In the genomic region with DNA sequence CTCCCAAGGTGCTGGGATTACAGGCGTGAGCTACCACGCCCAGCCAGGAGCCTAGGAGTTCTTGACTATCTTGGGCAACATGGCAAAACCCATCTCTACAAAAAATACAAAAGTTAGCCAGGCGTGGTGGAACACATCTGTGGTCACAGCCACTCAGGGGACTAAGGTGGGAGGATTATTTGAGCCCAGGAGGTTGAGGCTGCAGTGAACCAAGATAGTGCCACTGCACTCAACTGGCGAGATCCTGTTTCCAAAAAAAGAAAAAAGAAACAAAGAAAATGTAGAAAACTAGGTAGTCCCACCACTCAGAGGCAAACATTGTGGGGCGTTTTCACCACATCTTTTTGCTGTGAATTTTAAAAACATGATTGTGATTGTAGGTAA, we compare ENCODE assay signal across 1 cellular context.
TF ChIP-seq lines count a peak whose summit lies in the region.

No MANE protein-coding gene starts in this region.

TF ChIP-seq in H1, 55 proteins besides CTCF, POLR2A, EP300 and RAD21 (continued from another document):
- TF ChIP-seq, protein P1, sequence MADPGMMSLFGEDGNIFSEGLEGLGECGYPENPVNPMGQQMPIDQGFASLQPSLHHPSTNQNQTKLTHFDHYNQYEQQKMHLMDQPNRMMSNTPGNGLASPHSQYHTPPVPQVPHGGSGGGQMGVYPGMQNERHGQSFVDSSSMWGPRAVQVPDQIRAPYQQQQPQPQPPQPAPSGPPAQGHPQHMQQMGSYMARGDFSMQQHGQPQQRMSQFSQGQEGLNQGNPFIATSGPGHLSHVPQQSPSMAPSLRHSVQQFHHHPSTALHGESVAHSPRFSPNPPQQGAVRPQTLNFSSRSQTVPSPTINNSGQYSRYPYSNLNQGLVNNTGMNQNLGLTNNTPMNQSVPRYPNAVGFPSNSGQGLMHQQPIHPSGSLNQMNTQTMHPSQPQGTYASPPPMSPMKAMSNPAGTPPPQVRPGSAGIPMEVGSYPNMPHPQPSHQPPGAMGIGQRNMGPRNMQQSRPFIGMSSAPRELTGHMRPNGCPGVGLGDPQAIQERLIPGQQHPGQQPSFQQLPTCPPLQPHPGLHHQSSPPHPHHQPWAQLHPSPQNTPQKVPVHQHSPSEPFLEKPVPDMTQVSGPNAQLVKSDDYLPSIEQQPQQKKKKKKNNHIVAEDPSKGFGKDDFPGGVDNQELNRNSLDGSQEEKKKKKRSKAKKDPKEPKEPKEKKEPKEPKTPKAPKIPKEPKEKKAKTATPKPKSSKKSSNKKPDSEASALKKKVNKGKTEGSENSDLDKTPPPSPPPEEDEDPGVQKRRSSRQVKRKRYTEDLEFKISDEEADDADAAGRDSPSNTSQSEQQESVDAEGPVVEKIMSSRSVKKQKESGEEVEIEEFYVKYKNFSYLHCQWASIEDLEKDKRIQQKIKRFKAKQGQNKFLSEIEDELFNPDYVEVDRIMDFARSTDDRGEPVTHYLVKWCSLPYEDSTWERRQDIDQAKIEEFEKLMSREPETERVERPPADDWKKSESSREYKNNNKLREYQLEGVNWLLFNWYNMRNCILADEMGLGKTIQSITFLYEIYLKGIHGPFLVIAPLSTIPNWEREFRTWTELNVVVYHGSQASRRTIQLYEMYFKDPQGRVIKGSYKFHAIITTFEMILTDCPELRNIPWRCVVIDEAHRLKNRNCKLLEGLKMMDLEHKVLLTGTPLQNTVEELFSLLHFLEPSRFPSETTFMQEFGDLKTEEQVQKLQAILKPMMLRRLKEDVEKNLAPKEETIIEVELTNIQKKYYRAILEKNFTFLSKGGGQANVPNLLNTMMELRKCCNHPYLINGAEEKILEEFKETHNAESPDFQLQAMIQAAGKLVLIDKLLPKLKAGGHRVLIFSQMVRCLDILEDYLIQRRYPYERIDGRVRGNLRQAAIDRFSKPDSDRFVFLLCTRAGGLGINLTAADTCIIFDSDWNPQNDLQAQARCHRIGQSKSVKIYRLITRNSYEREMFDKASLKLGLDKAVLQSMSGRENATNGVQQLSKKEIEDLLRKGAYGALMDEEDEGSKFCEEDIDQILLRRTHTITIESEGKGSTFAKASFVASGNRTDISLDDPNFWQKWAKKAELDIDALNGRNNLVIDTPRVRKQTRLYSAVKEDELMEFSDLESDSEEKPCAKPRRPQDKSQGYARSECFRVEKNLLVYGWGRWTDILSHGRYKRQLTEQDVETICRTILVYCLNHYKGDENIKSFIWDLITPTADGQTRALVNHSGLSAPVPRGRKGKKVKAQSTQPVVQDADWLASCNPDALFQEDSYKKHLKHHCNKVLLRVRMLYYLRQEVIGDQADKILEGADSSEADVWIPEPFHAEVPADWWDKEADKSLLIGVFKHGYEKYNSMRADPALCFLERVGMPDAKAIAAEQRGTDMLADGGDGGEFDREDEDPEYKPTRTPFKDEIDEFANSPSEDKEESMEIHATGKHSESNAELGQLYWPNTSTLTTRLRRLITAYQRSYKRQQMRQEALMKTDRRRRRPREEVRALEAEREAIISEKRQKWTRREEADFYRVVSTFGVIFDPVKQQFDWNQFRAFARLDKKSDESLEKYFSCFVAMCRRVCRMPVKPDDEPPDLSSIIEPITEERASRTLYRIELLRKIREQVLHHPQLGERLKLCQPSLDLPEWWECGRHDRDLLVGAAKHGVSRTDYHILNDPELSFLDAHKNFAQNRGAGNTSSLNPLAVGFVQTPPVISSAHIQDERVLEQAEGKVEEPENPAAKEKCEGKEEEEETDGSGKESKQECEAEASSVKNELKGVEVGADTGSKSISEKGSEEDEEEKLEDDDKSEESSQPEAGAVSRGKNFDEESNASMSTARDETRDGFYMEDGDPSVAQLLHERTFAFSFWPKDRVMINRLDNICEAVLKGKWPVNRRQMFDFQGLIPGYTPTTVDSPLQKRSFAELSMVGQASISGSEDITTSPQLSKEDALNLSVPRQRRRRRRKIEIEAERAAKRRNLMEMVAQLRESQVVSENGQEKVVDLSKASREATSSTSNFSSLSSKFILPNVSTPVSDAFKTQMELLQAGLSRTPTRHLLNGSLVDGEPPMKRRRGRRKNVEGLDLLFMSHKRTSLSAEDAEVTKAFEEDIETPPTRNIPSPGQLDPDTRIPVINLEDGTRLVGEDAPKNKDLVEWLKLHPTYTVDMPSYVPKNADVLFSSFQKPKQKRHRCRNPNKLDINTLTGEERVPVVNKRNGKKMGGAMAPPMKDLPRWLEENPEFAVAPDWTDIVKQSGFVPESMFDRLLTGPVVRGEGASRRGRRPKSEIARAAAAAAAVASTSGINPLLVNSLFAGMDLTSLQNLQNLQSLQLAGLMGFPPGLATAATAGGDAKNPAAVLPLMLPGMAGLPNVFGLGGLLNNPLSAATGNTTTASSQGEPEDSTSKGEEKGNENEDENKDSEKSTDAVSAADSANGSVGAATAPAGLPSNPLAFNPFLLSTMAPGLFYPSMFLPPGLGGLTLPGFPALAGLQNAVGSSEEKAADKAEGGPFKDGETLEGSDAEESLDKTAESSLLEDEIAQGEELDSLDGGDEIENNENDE (IDR thresholded peaks at IDR 0.05; ENCODE audit: insufficient replicate concordance, low read length), result no peak
- no peak for TF ChIP-seq FOSL1 (IDR thresholded peaks at IDR 0.05; ENCODE audit: insufficient read depth, low read depth, low read length)
- TF ChIP-seq KDM4A (IDR thresholded peaks at IDR 0.05; ENCODE audit: low read depth, low read length, severe bottlenecking), result no peak
- no peak for TF ChIP-seq JUN (IDR thresholded peaks at IDR 0.05; ENCODE audit: low read depth, low read length)
- no peak for TF ChIP-seq POLR2AphosphoS5 (IDR thresholded peaks at IDR 0.05; ENCODE audit: low read depth, low read length)
- TF ChIP-seq SRF (IDR thresholded peaks at IDR 0.05; ENCODE audit: low read depth, low read length), result no peak
- TF ChIP-seq SIRT6 (IDR thresholded peaks at IDR 0.05; ENCODE audit: low read length), result no peak
- TF ChIP-seq BCL11A (IDR thresholded peaks at IDR 0.05; ENCODE audit: low read depth in 2 of 2, low read length in 2 of 2), result no peak
TF ChIP-seq in H1: peak in this region for 0.
